Comparison of ENCODE assay signal across 22 cellular contexts in the genomic region with DNA sequence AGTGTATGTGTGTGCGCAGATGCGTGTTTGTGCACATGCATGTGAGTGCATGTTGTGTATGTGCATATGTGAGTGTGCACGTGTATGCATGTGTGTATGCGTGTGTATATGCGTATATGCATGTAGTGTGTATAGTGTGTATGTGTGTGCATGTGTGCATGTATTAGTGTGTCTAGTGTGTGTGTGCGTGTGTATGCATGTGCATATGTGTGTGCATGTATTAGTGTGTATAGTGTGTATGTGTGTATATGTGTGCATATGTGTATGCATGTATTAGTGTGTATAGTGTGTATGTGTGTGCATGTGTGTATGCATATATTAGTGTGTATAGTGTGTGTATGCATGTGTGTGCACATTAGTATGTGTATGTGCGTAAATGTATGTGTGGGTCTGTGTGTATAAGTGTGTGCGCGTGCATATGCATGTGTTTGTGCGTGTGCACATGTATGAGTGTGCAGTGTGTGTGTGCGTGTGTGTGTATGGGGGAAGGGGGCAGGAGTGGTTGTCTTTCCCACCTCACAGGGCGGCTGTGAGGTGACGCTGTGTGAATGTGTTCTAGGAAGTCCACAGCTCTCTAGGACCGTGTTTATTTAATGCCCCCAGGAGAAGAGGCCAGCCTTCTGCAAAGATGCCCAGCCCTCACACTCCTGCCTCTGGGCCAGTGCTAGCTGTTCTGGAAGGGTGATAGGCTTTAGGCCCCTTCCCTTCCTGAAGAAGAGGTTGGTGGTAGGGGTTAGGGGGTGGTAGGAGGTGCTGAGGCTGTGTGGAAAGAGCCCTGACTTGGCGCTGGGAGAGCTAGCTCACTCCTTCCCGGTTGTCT.
DNase-seq lines count a peak whose midpoint lies in the region; ATAC-seq, FAIRE-seq and TF ChIP-seq lines count a peak whose summit lies in the region.
"Had no signal": no experiment of that assay in that cellular context is flagged by ENCODE, and none has a peak within 500 bp of the region (broad histone marks: within the 10 kb centered on the region; RNA-seq: fewer than 3 reads in every experiment).

No MANE protein-coding gene starts in this region.

- dilution Hi-C loops in IMR-90 (cut with HindIII; ENCODE audit: low sequenced_read_pairs, unreplicated experiment): no loop called here

- H3K27me3 Mint-ChIP-seq in activated naive CD4-positive, alpha-beta T cell treated with anti-CD3 and anti-CD28 coated beads, Interleukin-2, amount 10 ng/mL, durations not matched to agents 7 days and 5 days: peaks cover 36% of the 10 kb centered on the region
- H3K27me3 Mint-ChIP-seq in nephron progenitor cell (ENCODE audit: low read depth, poor library complexity): peaks cover 68% of the 10 kb centered on the region

- no peaks in the 10 kb centered on the region for H3K36me3 Mint-ChIP-seq in activated naive CD4-positive, alpha-beta T cell treated with anti-CD3 and anti-CD28 coated beads, Interleukin-2, amount 10 ng/mL, durations not matched to agents 7 days and 5 days
- no peaks in the 10 kb centered on the region for H3K36me3 Mint-ChIP-seq in nephron progenitor cell (ENCODE audit: low read depth)

- no peak overlapping the region for H2BK5ac ChIP-seq in IMR-90 (ENCODE audit: low read depth, low read length, poor library complexity, severe bottlenecking)

- H3K79me1 ChIP-seq in IMR-90 (ENCODE audit: low read depth in 1 of 2, low read length in 2 of 2): no peaks in the 10 kb centered on the region

- no peak overlapping the region for H2BK15ac ChIP-seq in IMR-90 (ENCODE audit: low read depth, low read length)

- intact Hi-C loops in IMR-90 (cut with micrococcal nuclease): no loop called here
- intact Hi-C loops in kidney (cut with DNase I): no loop called here

- BruUV-seq in IMR-90 (replicated peaks; lab: Mats Ljungman, UMichigan): no TSS peak

- in situ Hi-C loops in IMR-90 (cut with MboI; ENCODE audit: low sequenced_read_pairs): loop anchor here (10.0 kb wide), 1 partner anchor 363 kb away; no protein-coding TSS in a partner anchor

- no peak overlapping the region for H3K14ac ChIP-seq in IMR-90 (replicated peaks; ENCODE audit: low read depth, low read length)

- H2BK20ac ChIP-seq in IMR-90 (ENCODE audit: low read depth, low read length): no peak overlapping the region

- TF ChIP-seq RAD21 in IMR-90 (IDR thresholded peaks at IDR 0.05; ENCODE audit: low read length): no peak

- H2AFZ ChIP-seq in IMR-90 (replicated peaks; ENCODE audit: low read length, poor library complexity): peak overlapping the region; percentile 43
- no peak overlapping the region for H2AFZ ChIP-seq in osteoblast (ENCODE audit: low read length)
- H2AFZ ChIP-seq: GM23248 had no signal

- ATAC-seq in IMR-90 (ENCODE audit: low read depth): no peak
- no peak for ATAC-seq in HG03521 (IDR thresholded peaks at IDR 0.05; ENCODE audit: unreplicated experiment)

- TF ChIP-seq POLR2A in IMR-90 (IDR thresholded peaks at IDR 0.05; ENCODE audit: low read depth, low read length): no peak

- CTCF ChIA-PET in activated naive CD4-positive, alpha-beta T cell treated with anti-CD3 and anti-CD28 coated beads, Interleukin-2, amount 10 ng/mL, durations not matched to agents 7 days and 5 days (lab: Charles Lee): no interaction called here
- CTCF ChIA-PET in IMR-90 (lab: Yijun Ruan, JAX): interaction anchor here (0.8 to 1.7 kb wide), 2 partner anchors 16 to 179 kb away, joined by 3 to 4 read pairs; no protein-coding TSS in a partner anchor

- H3K18ac ChIP-seq in IMR-90 (ENCODE audit: low read depth, low read length): no peak overlapping the region

- H3K4me1 ChIP-seq in IMR-90 (ENCODE audit: control insufficient read depth, insufficient read depth, low read length): no peaks in the 10 kb centered on the region
- no peaks in the 10 kb centered on the region for H3K4me1 ChIP-seq in kidney (ENCODE audit: control insufficient read depth in 1 of 2, insufficient read depth in 1 of 2, low read depth in 1 of 2, low read length in 2 of 2)
- no peaks in the 10 kb centered on the region for H3K4me1 ChIP-seq in osteoblast (ENCODE audit: insufficient read depth, low read length)
- H3K4me1 ChIP-seq: A549, Caco-2 had no signal

- H3K27ac Mint-ChIP-seq in activated naive CD4-positive, alpha-beta T cell treated with anti-CD3 and anti-CD28 coated beads, Interleukin-2, amount 10 ng/mL, durations not matched to agents 7 days and 5 days: no peak overlapping the region
- no peak overlapping the region for H3K27ac Mint-ChIP-seq in nephron progenitor cell
- H3K27ac Mint-ChIP-seq: CD4-positive, alpha-beta T cell; HFFc6; IgD-negative memory B cell had no signal

- H3K36me3 ChIP-seq in IMR-90 (ENCODE audit: control insufficient read depth, insufficient read depth, low read length): no peaks in the 10 kb centered on the region
- H3K36me3 ChIP-seq in kidney (ENCODE audit: control insufficient read depth in 1 of 2, insufficient read depth in 2 of 2, low read length in 2 of 2): peaks cover 0 to 5% of the 10 kb centered on the region in 2 donors
- H3K36me3 ChIP-seq in osteoblast (ENCODE audit: insufficient read depth, low read length): no peaks in the 10 kb centered on the region

- no peak overlapping the region for H3K56ac ChIP-seq in IMR-90 (ENCODE audit: extremely low read depth, insufficient read depth, low read length)

- H3K27me3 ChIP-seq in IMR-90 (ENCODE audit: control insufficient read depth, insufficient read depth, low read length): peaks cover 54% of the 10 kb centered on the region
- H3K27me3 ChIP-seq in osteoblast (ENCODE audit: insufficient read depth, low read length): peaks cover 12% of the 10 kb centered on the region

- no peak for FAIRE-seq in kidney (lab: Jason Lieb, UNC)
- FAIRE-seq: A549, D721Med, G401.6, H54 had no signal

- H2AK9ac ChIP-seq in IMR-90 (replicated peaks; ENCODE audit: low read depth, low read length, poor library complexity): peak overlapping the region; percentile 42

- H3K4me2 ChIP-seq in IMR-90 (ENCODE audit: low read depth, low read length): no peak overlapping the region
- H3K4me2 ChIP-seq in osteoblast (ENCODE audit: insufficient read depth, low read length): no peak overlapping the region
- H3K4me2 ChIP-seq: A549 had no signal

- H3K9me3 Mint-ChIP-seq in activated naive CD4-positive, alpha-beta T cell treated with anti-CD3 and anti-CD28 coated beads, Interleukin-2, amount 10 ng/mL, durations not matched to agents 7 days and 5 days: no peaks in the 10 kb centered on the region
- no peaks in the 10 kb centered on the region for H3K9me3 Mint-ChIP-seq in nephron progenitor cell
- H3K9me3 Mint-ChIP-seq: CD4-positive, alpha-beta T cell; HFFc6; IgD-negative memory B cell had no signal

- H4K8ac ChIP-seq in IMR-90 (ENCODE audit: low read depth in 2 of 2, low read length in 2 of 2): no peak overlapping the region

- no peaks in the 10 kb centered on the region for H3K4me1 Mint-ChIP-seq in activated naive CD4-positive, alpha-beta T cell treated with anti-CD3 and anti-CD28 coated beads, Interleukin-2, amount 10 ng/mL, durations not matched to agents 7 days and 5 days
- peaks cover 24% of the 10 kb centered on the region for H3K4me1 Mint-ChIP-seq in nephron progenitor cell
- H3K4me1 Mint-ChIP-seq: IgD-negative memory B cell had no signal

- H4K20me1 ChIP-seq in IMR-90 (ENCODE audit: insufficient read depth, low read length) (no peaks in the 10 kb centered on the region; the same call in 1 of the 2 replicates), osteoblast (ENCODE audit: insufficient read depth, low read length) (no peaks in the 10 kb centered on the region)

- H2BK120ac ChIP-seq in IMR-90 (ENCODE audit: low read depth, low read length): no peak overlapping the region

- no peaks in the 10 kb centered on the region for H3K79me2 ChIP-seq in osteoblast (ENCODE audit: insufficient read depth, low read length)

- H3K27ac ChIP-seq in IMR-90 (ENCODE audit: insufficient read depth, low read length) (no peak overlapping the region), kidney (ENCODE audit: low read depth in 2 of 2, low read length in 2 of 2) (no peak overlapping the region), osteoblast (ENCODE audit: low read depth, low read length) (no peak overlapping the region)
- H3K27ac ChIP-seq: 22Rv1, A549, C4-2B, GM23248 had no signal

- H4K5ac ChIP-seq in IMR-90 (ENCODE audit: low read depth, low read length): no peak overlapping the region

- no peak for TF ChIP-seq CTCF in IMR-90 (conservative IDR thresholded peaks at IDR 0.05; ENCODE audit: low read depth, low read length)
- TF ChIP-seq CTCF in kidney (IDR thresholded peaks at IDR 0.05; ENCODE audit: borderline replicate concordance, extremely low read depth, insufficient read depth): no peak
- no peak for TF ChIP-seq CTCF in osteoblast (IDR thresholded peaks at IDR 0.05; ENCODE audit: extremely low read depth, low read depth, low read length)
- no peak for TF ChIP-seq CTCF in nephron progenitor cell (IDR thresholded peaks at IDR 0.05)

- no peak overlapping the region for H4K91ac ChIP-seq in IMR-90 (ENCODE audit: insufficient read depth, low read depth, low read length)

- H3K4me3 ChIP-seq in IMR-90 (ENCODE audit: insufficient read depth, low read depth, low read length) (no peak overlapping the region), kidney (ENCODE audit: low read length in 2 of 2) (no peak overlapping the region), osteoblast (ENCODE audit: insufficient read depth, low read length) (no peak overlapping the region)
- H3K4me3 ChIP-seq: A549, GM23248 had no signal

- peak; percentile 4 for DNase-seq in activated naive CD4-positive, alpha-beta T cell treated with anti-CD3 and anti-CD28 coated beads, Interleukin-2, amount 10 ng/mL, durations not matched to agents 7 days and 5 days
- DNase-seq in activated naive CD4-positive, alpha-beta T cell treated with Interleukin-2 at 50 U/mL for 16 hours: no peak
- DNase-seq in IMR-90 (no peak), kidney (peak; percentile 17), osteoblast (ENCODE audit: insufficient read length, low spot score, missing footprints) (peak; percentile 71), HUDEP-2 (lab: John Stamatoyannopoulos, UW; ENCODE audit: unreplicated experiment in 76 of 76) (no peak), nephron progenitor cell (no peak)
- DNase-seq: AML-193; Caco-2; CD4-positive, alpha-beta T cell; GM23248; HCEC 1CT; HFFc6; KBM-7 had no signal

- POLR2A ChIA-PET in IMR-90 (lab: Charles Lee; ENCODE audit: unreplicated experiment): no interaction called here

- H3K9ac ChIP-seq in IMR-90 (ENCODE audit: low read depth, low read length) (no peak overlapping the region), kidney (ENCODE audit: low read length in 2 of 2) (no peak overlapping the region)
- H3K9ac ChIP-seq: GM23248 had no signal

- H3K4ac ChIP-seq in IMR-90 (ENCODE audit: low read depth, low read length): no peak overlapping the region

- H3K9me3 ChIP-seq in IMR-90 (ENCODE audit: control insufficient read depth, insufficient read depth, low read length) (no peaks in the 10 kb centered on the region), kidney (ENCODE audit: control insufficient read depth in 1 of 2, low read length in 2 of 2) (no peaks in the 10 kb centered on the region), osteoblast (ENCODE audit: low read depth, low read length) (no peaks in the 10 kb centered on the region)
- H3K9me3 ChIP-seq: A549, Caco-2 had no signal

- H3K4me3 Mint-ChIP-seq in activated naive CD4-positive, alpha-beta T cell treated with anti-CD3 and anti-CD28 coated beads, Interleukin-2, amount 10 ng/mL, durations not matched to agents 7 days and 5 days: no peak overlapping the region
- no peak overlapping the region for H3K4me3 Mint-ChIP-seq in nephron progenitor cell
- H3K4me3 Mint-ChIP-seq: CD4-positive, alpha-beta T cell; HFFc6; IgD-negative memory B cell had no signal

- H3K23ac ChIP-seq in IMR-90 (ENCODE audit: low read depth, low read length): no peak overlapping the region

- H2AK5ac ChIP-seq in IMR-90 (ENCODE audit: low read depth, low read length): no peak overlapping the region

- 89% methylated on average over 12 of the region's 16 CpGs; no CpG with 5 or more reads in 1 of the 2 experiments for WGBS in IMR-90 (ENCODE audit: extremely low coverage in 2 of 2, insufficient read length in 1 of 2), 2 experiments

- H3K9me1 ChIP-seq in IMR-90 (ENCODE audit: insufficient read depth, low read length): no peaks in the 10 kb centered on the region

Comparison
In these comparisons a context has a peak if more than half of its experiments do, and no peak if none do; other contexts are left out.
1. DNase-seq: peak in activated naive CD4-positive, alpha-beta T cell treated with anti-CD3 and anti-CD28 coated beads, Interleukin-2, amount 10 ng/mL, durations not matched to agents 7 days and 5 days (single experiment), kidney (single experiment) and osteoblast (single experiment); none in activated naive CD4-positive, alpha-beta T cell treated with Interleukin-2 at 50 U/mL for 16 hours (single experiment), IMR-90 (single experiment), HUDEP-2 (0 of 76) and nephron progenitor cell (single experiment).